ENCODE assay signal across 24 cellular contexts in genomic region chr1:233208687-233209086, GRCh38.
DNase-seq lines count a peak whose midpoint lies in the region; ATAC-seq, FAIRE-seq and TF ChIP-seq lines count a peak whose summit lies in the region.
"Had no signal": no experiment of that assay in that cellular context is flagged by ENCODE, and none has a peak within 500 bp of the region (broad histone marks: within the 10 kb centered on the region; RNA-seq: fewer than 3 reads in every experiment).

No MANE protein-coding gene starts in this region.

- H3K79me2 ChIP-seq in GM23338 (replicated peaks; ENCODE audit: insufficient read depth) = no peaks in the 10 kb centered on the region

- peaks cover 26% of the 10 kb centered on the region for H3K36me3 ChIP-seq in GM23338 (ENCODE audit: insufficient read depth)
- H3K36me3 ChIP-seq in kidney (ENCODE audit: control insufficient read depth in 1 of 2, insufficient read depth in 2 of 2, low read length in 2 of 2) = no peaks in the 10 kb centered on the region
- H3K36me3 ChIP-seq: BLaER1 had no signal

- FAIRE-seq in endometrium (lab: Jason Lieb, UNC) (peak; percentile 85), kidney (lab: Jason Lieb, UNC) (peak; percentile 66)
- FAIRE-seq: A204.1, G401.6, GM12892, GM19239 had no signal

- H3K4me3 ChIP-seq in GM23338 = no peak overlapping the region
- H3K4me3 ChIP-seq in kidney (ENCODE audit: low read length in 2 of 2) = no peak overlapping the region
- H3K4me3 ChIP-seq: BLaER1, GM23248 had no signal

- H3K4me1 Mint-ChIP-seq in GM23338 (no peaks in the 10 kb centered on the region), mesothelial cell of epicardium (no peaks in the 10 kb centered on the region)
- H3K4me1 Mint-ChIP-seq: B cell; CD4-positive, CD25-positive, alpha-beta regulatory T cell; H9 had no signal

- H3K27ac Mint-ChIP-seq in GM23338 = no peak overlapping the region; the same call in 1 of the 2 replicates
- H3K27ac Mint-ChIP-seq in mesothelial cell of epicardium = no peak overlapping the region
- H3K27ac Mint-ChIP-seq: B cell; CD4-positive, CD25-positive, alpha-beta regulatory T cell; CD8-positive, alpha-beta T cell; H9; HFFc6 had no signal

- H3K27ac ChIP-seq in GM23338 (ENCODE audit: low read depth) (0 out of 2 replicates have a peak overlapping the region, but pooled peaks have one; percentile 16), kidney (ENCODE audit: low read depth in 2 of 2, low read length in 2 of 2) (no peak overlapping the region)
- H3K27ac ChIP-seq: 22Rv1, BLaER1, C4-2B, GM23248 had no signal

- peaks cover 65% of the 10 kb centered on the region for H3K36me3 Mint-ChIP-seq in GM23338 (ENCODE audit: low read depth)
- H3K36me3 Mint-ChIP-seq in mesothelial cell of epicardium = peaks cover 8% of the 10 kb centered on the region

- no peak for ATAC-seq in GM23338
- ATAC-seq: CD8-positive, alpha-beta T cell; HCT116 had no signal

- no peaks in the 10 kb centered on the region for H3K27me3 ChIP-seq in GM23338 (ENCODE audit: insufficient read depth)
- H3K27me3 ChIP-seq: BLaER1 had no signal

- no peaks in the 10 kb centered on the region for H3F3A ChIP-seq in GM23338 (replicated peaks; ENCODE audit: low read depth)

- H3K9ac ChIP-seq in kidney (ENCODE audit: low read length in 2 of 2) = no peak overlapping the region
- H3K9ac ChIP-seq: BLaER1, GM23248 had no signal

- no peak overlapping the region for H2AFZ ChIP-seq in GM23338
- H2AFZ ChIP-seq: GM23248 had no signal

- peaks cover 2% of the 10 kb centered on the region for H3K27me3 Mint-ChIP-seq in GM23338 (ENCODE audit: insufficient read depth, low read depth, poor library complexity)
- H3K27me3 Mint-ChIP-seq in mesothelial cell of epicardium (ENCODE audit: low read depth) = peaks cover 2% of the 10 kb centered on the region
- H3K27me3 Mint-ChIP-seq: B cell; CD4-positive, CD25-positive, alpha-beta regulatory T cell had no signal

- H3K4me3 Mint-ChIP-seq in GM23338 (no peak overlapping the region), mesothelial cell of epicardium (no peak overlapping the region)
- H3K4me3 Mint-ChIP-seq: B cell; CD4-positive, CD25-positive, alpha-beta regulatory T cell; CD8-positive, alpha-beta T cell; H9; HFFc6 had no signal

- no peaks in the 10 kb centered on the region for H3K9me3 ChIP-seq in kidney (ENCODE audit: control insufficient read depth in 1 of 2, low read length in 2 of 2)
- H3K9me3 ChIP-seq: BLaER1, Caco-2 had no signal

- intact Hi-C loops in kidney (cut with DNase I) = no loop called here

- no peak for DNase-seq in GM23338 (ENCODE audit: low spot score)
- DNase-seq in SK-N-DZ (ENCODE audit: low spot score) = peak; percentile 43
- no peak for DNase-seq in kidney
- DNase-seq in anterior cingulate cortex (lab: John Stamatoyannopoulos, UW) = no peak
- no peak for DNase-seq in mesothelial cell of epicardium (ENCODE audit: low spot score in 2 of 2, unreplicated experiment in 2 of 2)
- no peak for DNase-seq in Kasumi-1 (lab: John Stamatoyannopoulos, UW)
- DNase-seq: Caco-2; CD4-positive, CD25-positive, alpha-beta regulatory T cell; CD8-positive, alpha-beta T cell; DMS153; DND-41; GM23248; H9; HFFc6 had no signal

- no peak overlapping the region for H3K4me2 ChIP-seq in GM23338
- H3K4me2 ChIP-seq: BLaER1 had no signal

- H3K4me1 ChIP-seq in GM23338 (ENCODE audit: insufficient read depth) (no peaks in the 10 kb centered on the region), kidney (ENCODE audit: control insufficient read depth in 1 of 2, insufficient read depth in 1 of 2, low read depth in 1 of 2, low read length in 2 of 2) (no peaks in the 10 kb centered on the region)
- H3K4me1 ChIP-seq: BLaER1, Caco-2 had no signal

- TF ChIP-seq CTCF in GM23338 (conservative IDR thresholded peaks at IDR 0.05; ENCODE audit: low read depth in 2 of 2) = no peak
- no peak for TF ChIP-seq CTCF in kidney (IDR thresholded peaks at IDR 0.05; ENCODE audit: borderline replicate concordance, extremely low read depth, insufficient read depth)
- no peak for TF ChIP-seq CTCF in mesothelial cell of epicardium (IDR thresholded peaks at IDR 0.05; ENCODE audit: unreplicated experiment)

- peaks cover 16% of the 10 kb centered on the region; the same call in 1 of the 2 replicates for H4K20me1 ChIP-seq in GM23338 (replicated peaks; ENCODE audit: insufficient read depth)
- H4K20me1 ChIP-seq: BLaER1 had no signal

- H3K9me2 ChIP-seq in GM23338 (ENCODE audit: insufficient read depth) = no peaks in the 10 kb centered on the region

- H3K9me3 Mint-ChIP-seq in GM23338 (no peaks in the 10 kb centered on the region; the same call in 2 of the 3 replicates), mesothelial cell of epicardium (no peaks in the 10 kb centered on the region)
- H3K9me3 Mint-ChIP-seq: CD4-positive, CD25-positive, alpha-beta regulatory T cell; CD8-positive, alpha-beta T cell; H9; HFFc6 had no signal

TF ChIP-seq in GM23338, 12 proteins besides CTCF, POLR2A, EP300 and RAD21 (continues in another document):
- TF ChIP-seq EZH2phosphoT487 (IDR thresholded peaks at IDR 0.05; ENCODE audit: unreplicated experiment) (no peak), CREB1 (CRISPR knock-in tag; IDR thresholded peaks at IDR 0.05; ENCODE audit: low read depth) (no peak), POLR2AphosphoS5 (IDR thresholded peaks at IDR 0.05; ENCODE audit: low read depth) (no peak), JUNB (IDR thresholded peaks at IDR 0.05; ENCODE audit: unreplicated experiment) (no peak), ZNF331 (CRISPR knock-in tag; IDR thresholded peaks at IDR 0.05; ENCODE audit: low read depth) (no peak), REST (IDR thresholded peaks at IDR 0.05; ENCODE audit: unreplicated experiment) (no peak), ETS1 (IDR thresholded peaks at IDR 0.05) (no peak), EZH2 (IDR thresholded peaks at IDR 0.05; ENCODE audit: low read depth, unreplicated experiment) (no peak), NANOG (IDR thresholded peaks at IDR 0.05; ENCODE audit: borderline replicate concordance) (no peak)
